Comparison of ENCODE assay signal across 27 cellular contexts in genomic region chr9:20568406-20568805, GRCh38.
"Had no signal": no experiment of that assay in that cellular context is flagged by ENCODE, and none has a peak within 500 bp of the region (broad histone marks: within the 10 kb centered on the region; RNA-seq: fewer than 3 reads in every experiment).

No MANE protein-coding gene starts in this region.

- H3K4me3 Mint-ChIP-seq: activated CD4-positive, alpha-beta memory T cell treated with anti-CD3 and anti-CD28 coated beads, Interleukin-2, amount 10 ng/mL, durations not matched to agents 7 days and 5 days; activated CD4-positive, alpha-beta T cell treated with anti-CD3 and anti-CD28 coated beads, Interleukin-2, amount 10 ng/mL, durations not matched to agents 24 days and 14 days; activated naive CD8-positive, alpha-beta T cell treated with anti-CD3 and anti-CD28 coated beads, Interleukin-2, amount 10 ng/mL, durations not matched to agents 7 days and 5 days; activated T-helper 17 cell treated with anti-CD3 and anti-CD28 coated beads, Interleukin-2, amount 50 U/mL, for 72 hours; natural killer cell treated with Interleukin-12 subunit alpha and Interleukin-12 subunit beta and Interleukin-15 and Interleukin-18, amount 100 ng/mL, for 72 hours; stimulated activated naive B cell treated with anti-CD40 and anti-IgM and Interleukin-4, amounts not matched to agents 10 μg/mL and 1 μg/mL and 100 μg/mL, for 72 hours; T-helper 2 cell treated with Interferon-gamma antibody and Interleukin-4, amounts not matched to agents 5 μg/mL and 100 μg/mL, for 36 hours had no signal

- H3K4me1 ChIP-seq: right lobe of liver had no signal

- H3K4me3 ChIP-seq: cardiac muscle cell, gastroesophageal sphincter, heart left ventricle, right lobe of liver, uterus had no signal

- H3K27me3 ChIP-seq: cardiac muscle cell, gastroesophageal sphincter, heart left ventricle, neutrophil, right lobe of liver, uterus had no signal

- H3K27ac Mint-ChIP-seq: activated CD4-positive, alpha-beta memory T cell treated with anti-CD3 and anti-CD28 coated beads, Interleukin-2, amount 10 ng/mL, durations not matched to agents 7 days and 5 days; activated CD4-positive, alpha-beta T cell treated with anti-CD3 and anti-CD28 coated beads, Interleukin-2, amount 10 ng/mL, durations not matched to agents 24 days and 14 days; activated naive CD8-positive, alpha-beta T cell treated with anti-CD3 and anti-CD28 coated beads, Interleukin-2, amount 10 ng/mL, durations not matched to agents 7 days and 5 days; activated T-helper 17 cell treated with anti-CD3 and anti-CD28 coated beads, Interleukin-2, amount 50 U/mL, for 72 hours; natural killer cell treated with Interleukin-12 subunit alpha and Interleukin-12 subunit beta and Interleukin-15 and Interleukin-18, amount 100 ng/mL, for 72 hours; stimulated activated naive B cell treated with anti-CD40 and anti-IgM and Interleukin-4, amounts not matched to agents 10 μg/mL and 1 μg/mL and 100 μg/mL, for 72 hours; T-cell; T-helper 2 cell treated with Interferon-gamma antibody and Interleukin-4, amounts not matched to agents 5 μg/mL and 100 μg/mL, for 36 hours had no signal

- H3K27ac ChIP-seq: cardiac muscle cell, heart left ventricle, neutrophil, right lobe of liver, VCaP had no signal

- H3K27me3 Mint-ChIP-seq: activated CD4-positive, alpha-beta memory T cell treated with anti-CD3 and anti-CD28 coated beads, Interleukin-2, amount 10 ng/mL, durations not matched to agents 7 days and 5 days; activated CD4-positive, alpha-beta T cell treated with anti-CD3 and anti-CD28 coated beads, Interleukin-2, amount 10 ng/mL, durations not matched to agents 24 days and 14 days; activated naive CD8-positive, alpha-beta T cell treated with anti-CD3 and anti-CD28 coated beads, Interleukin-2, amount 10 ng/mL, durations not matched to agents 7 days and 5 days; activated T-helper 17 cell treated with anti-CD3 and anti-CD28 coated beads, Interleukin-2, amount 50 U/mL, for 72 hours; natural killer cell treated with Interleukin-12 subunit alpha and Interleukin-12 subunit beta and Interleukin-15 and Interleukin-18, amount 100 ng/mL, for 72 hours; stimulated activated naive B cell treated with anti-CD40 and anti-IgM and Interleukin-4, amounts not matched to agents 10 μg/mL and 1 μg/mL and 100 μg/mL, for 72 hours; T-cell had no signal

- H3K36me3 Mint-ChIP-seq: natural killer cell treated with Interleukin-12 subunit alpha and Interleukin-12 subunit beta and Interleukin-15 and Interleukin-18, amount 100 ng/mL, for 72 hours had no signal

- ATAC-seq: activated CD4-positive, CD25-positive, alpha-beta regulatory T cell treated with anti-CD3 and anti-CD28 coated beads, Interleukin-2, amount 50 U/mL, for 24 hours; activated T-helper 17 cell treated with anti-CD3 and anti-CD28 coated beads, Interleukin-2, amount 50 U/mL, for 72 hours; gastroesophageal sphincter; heart left ventricle; left cardiac atrium; natural killer cell treated with Interleukin-12 subunit alpha and Interleukin-12 subunit beta and Interleukin-15 and Interleukin-18, amount 100 ng/mL, for 72 hours; right lobe of liver; stimulated activated naive B cell treated with anti-CD40 and anti-IgM and Interleukin-4, amounts not matched to agents 10 μg/mL and 1 μg/mL and 100 μg/mL, for 72 hours; T-cell had no signal

- H3K9me3 ChIP-seq: gastroesophageal sphincter, heart left ventricle, neutrophil, right lobe of liver, uterus had no signal

- H3K36me3 ChIP-seq: cardiac muscle cell, gastroesophageal sphincter, heart left ventricle, neutrophil, right lobe of liver, uterus had no signal

- DNase-seq: activated CD4-positive, alpha-beta memory T cell treated with anti-CD3 and anti-CD28 coated beads, Interleukin-2, amount 10 ng/mL, durations not matched to agents 7 days and 5 days; activated CD4-positive, alpha-beta T cell treated with anti-CD3 and anti-CD28 coated beads, Interleukin-2, amount 10 ng/mL, durations not matched to agents 24 days and 14 days; activated naive CD4-positive, alpha-beta T cell; activated naive CD8-positive, alpha-beta T cell treated with anti-CD3 and anti-CD28 coated beads, Interleukin-2, amount 10 ng/mL, durations not matched to agents 7 days and 5 days; activated T-cell treated with anti-CD3 and anti-CD28 coated beads for 4 hours; dermis blood vessel endothelial cell; effector CD8-positive, alpha-beta T cell; erythroblast; heart left ventricle; islet precursor cell; left cardiac atrium; midbrain; right lobe of liver; stimulated activated CD4-positive, alpha-beta T cell treated with anti-CD3 and anti-CD28 coated beads, Interleukin-2, amount 100 ng/mL, for 48 hours; stimulated activated CD8-positive, alpha-beta memory T cell treated with anti-CD3 and anti-CD28 coated beads, Interleukin-4, amount 100 ng/mL, for 48 hours; stimulated activated naive B cell treated with anti-CD40 and anti-IgM and Interleukin-4, amounts not matched to agents 10 μg/mL and 1 μg/mL and 100 μg/mL, for 72 hours; T-cell; trophoblast cell; uterus had no signal

- H3K9me3 Mint-ChIP-seq: activated CD4-positive, alpha-beta memory T cell treated with anti-CD3 and anti-CD28 coated beads, Interleukin-2, amount 10 ng/mL, durations not matched to agents 7 days and 5 days; activated naive CD8-positive, alpha-beta T cell treated with anti-CD3 and anti-CD28 coated beads, Interleukin-2, amount 10 ng/mL, durations not matched to agents 7 days and 5 days; activated T-helper 17 cell treated with anti-CD3 and anti-CD28 coated beads, Interleukin-2, amount 50 U/mL, for 72 hours; natural killer cell treated with Interleukin-12 subunit alpha and Interleukin-12 subunit beta and Interleukin-15 and Interleukin-18, amount 100 ng/mL, for 72 hours; stimulated activated naive B cell treated with anti-CD40 and anti-IgM and Interleukin-4, amounts not matched to agents 10 μg/mL and 1 μg/mL and 100 μg/mL, for 72 hours; T-cell; T-helper 2 cell treated with Interferon-gamma antibody and Interleukin-4, amounts not matched to agents 5 μg/mL and 100 μg/mL, for 36 hours had no signal
